In genomic region chr4:21697583-21697982, GRCh38 we compare ENCODE assay signal across 1 cellular context.
TF ChIP-seq lines count a peak whose summit lies in the region.

No MANE protein-coding gene starts in this region.

TF ChIP-seq in H1, 55 proteins besides CTCF, POLR2A, EP300 and RAD21 (continued from another document):
- peak; percentile 57; the same call in 1 of the 2 replicates for TF ChIP-seq MAFK (IDR thresholded peaks at IDR 0.05; ENCODE audit: low read depth, low read length)
